In the genomic region with DNA sequence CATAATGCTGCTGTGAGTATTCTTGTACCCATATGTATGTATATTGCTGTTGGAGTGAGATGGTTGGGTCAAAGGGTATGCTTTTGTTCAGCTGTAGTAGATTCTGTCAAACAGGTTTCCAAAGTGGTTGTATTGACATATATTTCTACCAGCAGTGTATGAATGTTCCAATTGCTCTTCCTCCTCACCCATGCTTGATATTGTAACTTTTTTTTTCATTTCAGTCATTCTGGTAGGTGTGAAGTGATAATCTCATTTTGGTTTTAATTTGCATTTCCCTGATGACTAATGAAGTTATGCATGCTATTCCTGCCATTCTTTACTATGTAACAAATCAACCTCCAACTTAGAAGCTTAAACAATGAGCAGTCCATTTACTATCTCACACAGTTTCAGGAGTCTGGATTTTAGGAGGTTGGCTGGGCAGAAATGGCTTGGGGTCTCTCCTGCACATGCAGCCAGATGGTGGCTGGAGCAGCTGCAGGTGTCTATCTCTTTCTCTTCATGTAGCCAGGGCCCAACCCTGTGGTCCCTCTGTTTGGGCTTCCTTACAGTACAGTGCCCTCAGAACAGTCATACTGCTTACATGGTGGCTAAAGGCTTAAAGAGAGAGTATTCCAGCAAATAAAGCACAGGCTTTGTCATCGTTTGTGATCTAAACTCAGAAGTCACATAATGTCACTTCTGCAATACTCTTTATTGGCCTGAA, we compare ENCODE assay signal across 25 cellular contexts. TPM values are rescaled to one million over a fixed set of nuclear protein-coding genes. Genes with fewer than 3 reads are reported as not detected.
DNase-seq lines count a peak whose midpoint lies in the region; ATAC-seq, FAIRE-seq and TF ChIP-seq lines count a peak whose summit lies in the region.
"Had no signal": no experiment of that assay in that cellular context is flagged by ENCODE, and none has a peak within 500 bp of the region (broad histone marks: within the 10 kb centered on the region; RNA-seq: fewer than 3 reads in every experiment).

No MANE protein-coding gene starts in this region.

- H4K20me1 ChIP-seq in endothelial cell of umbilical vein (replicated peaks; ENCODE audit: control insufficient read depth, extremely low read depth, insufficient read depth, low read length) (no peaks in the 10 kb centered on the region), smooth muscle cell (ENCODE audit: low read depth) (no peaks in the 10 kb centered on the region)

- TF ChIP-seq CTCF in endothelial cell of umbilical vein (IDR thresholded peaks at IDR 0.05; ENCODE audit: extremely low read depth in 1 of 2, insufficient read depth in 1 of 2, low read depth in 1 of 2, low read length in 2 of 2), result no peak
- TF ChIP-seq CTCF in prostate gland (IDR thresholded peaks at IDR 0.05), result no peak
- TF ChIP-seq CTCF in smooth muscle cell (IDR thresholded peaks at IDR 0.05; ENCODE audit: borderline replicate concordance, insufficient read depth, poor library complexity, severe bottlenecking), result no peak
- TF ChIP-seq CTCF in gastroesophageal sphincter (IDR thresholded peaks at IDR 0.05), result no peak

- H3K79me2 ChIP-seq in endothelial cell of umbilical vein (ENCODE audit: control insufficient read depth, insufficient read depth, low read length) (no peaks in the 10 kb centered on the region), smooth muscle cell (ENCODE audit: low read depth) (no peaks in the 10 kb centered on the region)

- H3K27ac Mint-ChIP-seq in activated naive CD4-positive, alpha-beta T cell treated with anti-CD3 and anti-CD28 coated beads, Interleukin-2, amount 50 U/mL, for 24 hours, result peak overlapping the region; percentile 57
- H3K27ac Mint-ChIP-seq in activated naive CD4-positive, alpha-beta T cell treated with anti-CD3 and anti-CD28 coated beads, Interleukin-2, amount 10 ng/mL, durations not matched to agents 7 days and 5 days, result no peak overlapping the region

- no peak overlapping the region for H3K9ac ChIP-seq in endothelial cell of umbilical vein (replicated peaks; ENCODE audit: extremely low read depth, insufficient read depth, low read length)
- H3K9ac ChIP-seq in smooth muscle cell (ENCODE audit: low read depth), result no peak overlapping the region
- H3K9ac ChIP-seq: KMS-11 had no signal

- H3K27ac ChIP-seq in endothelial cell of umbilical vein (ENCODE audit: insufficient read depth, low read depth, low read length), result no peak overlapping the region
- no peak overlapping the region for H3K27ac ChIP-seq in prostate gland
- no peak overlapping the region for H3K27ac ChIP-seq in smooth muscle cell (ENCODE audit: low read depth)
- no peak overlapping the region for H3K27ac ChIP-seq in gastroesophageal sphincter
- H3K27ac ChIP-seq: dorsolateral prefrontal cortex, KMS-11, spleen, tibial nerve had no signal

- no peaks in the 10 kb centered on the region for H3K27me3 ChIP-seq in endothelial cell of umbilical vein (ENCODE audit: control insufficient read depth in 2 of 2, insufficient read depth in 2 of 2, low read length in 2 of 2)
- no peaks in the 10 kb centered on the region for H3K27me3 ChIP-seq in prostate gland (replicated peaks; ENCODE audit: insufficient read depth)
- no peaks in the 10 kb centered on the region for H3K27me3 ChIP-seq in smooth muscle cell (ENCODE audit: low read depth)
- no peaks in the 10 kb centered on the region for H3K27me3 ChIP-seq in gastroesophageal sphincter
- H3K27me3 ChIP-seq: dorsolateral prefrontal cortex, spleen, stomach, tibial nerve had no signal

- H2AFZ ChIP-seq in endothelial cell of umbilical vein (ENCODE audit: low read depth, low read length) (no peak overlapping the region), smooth muscle cell (ENCODE audit: low read depth) (no peak overlapping the region)

- peaks cover 4% of the 10 kb centered on the region for H3F3A ChIP-seq in smooth muscle cell (ENCODE audit: low read depth)

- BruUV-seq in endothelial cell of umbilical vein (replicated peaks; lab: Mats Ljungman, UMichigan), result no TSS peak

- H3K4me1 ChIP-seq in endothelial cell of umbilical vein (ENCODE audit: control insufficient read depth, extremely low read depth, insufficient read depth, low read length) (no peaks in the 10 kb centered on the region), prostate gland (replicated peaks) (no peaks in the 10 kb centered on the region), smooth muscle cell (ENCODE audit: low read depth) (no peaks in the 10 kb centered on the region), gastroesophageal sphincter (no peaks in the 10 kb centered on the region)
- H3K4me1 ChIP-seq: stomach, tibial nerve had no signal

- DNase-seq in activated naive CD4-positive, alpha-beta T cell treated with anti-CD3 and anti-CD28 coated beads, Interleukin-2, amount 10 ng/mL, durations not matched to agents 7 days and 5 days, result no peak
- DNase-seq in activated T-cell treated with anti-CD3 and anti-CD28 coated beads, Interleukin-2, amount 50 U/mL, for 48 hours, result peak; percentile 56 to 62
- no peak for DNase-seq in endothelial cell of umbilical vein (ENCODE audit: low read depth, low spot score)
- DNase-seq in stimulated activated naive CD8-positive, alpha-beta T cell treated with anti-CD3 and anti-CD28 coated beads, Interleukin-15, Interleukin-2, amounts not matched to agents 100 U/mL and 50 U/mL, for 24 hours, result no peak
- no peak for DNase-seq in prostate gland (ENCODE audit: low spot score)
- DNase-seq in smooth muscle cell (lab: John Stamatoyannopoulos, UW; ENCODE audit: unreplicated experiment), result no peak
- DNase-seq: dorsolateral prefrontal cortex; foreskin fibroblast; H7; mesendoderm; naive thymus-derived CD4-positive, alpha-beta T cell; NCI-H1436 treated with DMSO at 0.1 percent for 48 hours; NCI-H510A treated with DMSO at 0.1 percent for 48 hours; NK-92 treated with Interleukin-12 subunit alpha and Interleukin-12 subunit beta, amount 100 ng/mL, for 24 hours; spleen; stimulated activated CD4-positive, alpha-beta T cell treated with anti-CD3 and anti-CD28 coated beads, Interleukin-4, amount 100 ng/mL, for 4 hours; stomach had no signal

- POLR2A ChIA-PET in endothelial cell of umbilical vein (lab: Charles Lee), result no interaction called here

- H3K4me1 Mint-ChIP-seq in activated naive CD4-positive, alpha-beta T cell treated with anti-CD3 and anti-CD28 coated beads, Interleukin-2, amount 50 U/mL, for 24 hours, result peaks cover 29% of the 10 kb centered on the region
- peaks cover 17% of the 10 kb centered on the region for H3K4me1 Mint-ChIP-seq in activated naive CD4-positive, alpha-beta T cell treated with anti-CD3 and anti-CD28 coated beads, Interleukin-2, amount 10 ng/mL, durations not matched to agents 7 days and 5 days

- TF ChIP-seq POLR2A in endothelial cell of umbilical vein (IDR thresholded peaks at IDR 0.05; ENCODE audit: low read depth, low read length), result no peak
- no peak for TF ChIP-seq POLR2A in prostate gland (IDR thresholded peaks at IDR 0.05)
- TF ChIP-seq POLR2A in gastroesophageal sphincter (IDR thresholded peaks at IDR 0.05), result no peak

- H3K36me3 ChIP-seq in endothelial cell of umbilical vein (ENCODE audit: control insufficient read depth in 2 of 2, extremely low read depth in 1 of 2, insufficient read depth in 2 of 2, low read length in 2 of 2), result peaks cover 5 to 17% of the 10 kb centered on the region in 2 experiments
- H3K36me3 ChIP-seq in prostate gland, result peaks cover 3 to 19% of the 10 kb centered on the region in 2 donors
- no peaks in the 10 kb centered on the region for H3K36me3 ChIP-seq in smooth muscle cell (ENCODE audit: low read depth)
- H3K36me3 ChIP-seq in gastroesophageal sphincter, result peaks cover 0 to 36% of the 10 kb centered on the region in 2 donors

- no peaks in the 10 kb centered on the region for H3K9me1 ChIP-seq in endothelial cell of umbilical vein (replicated peaks; ENCODE audit: control insufficient read depth, extremely low read depth, insufficient read depth, low read length)

- no peaks in the 10 kb centered on the region for H3K9me3 ChIP-seq in endothelial cell of umbilical vein (replicated peaks; ENCODE audit: control insufficient read depth, insufficient read depth, low read length)
- H3K9me3 ChIP-seq in prostate gland, result no peaks in the 10 kb centered on the region
- H3K9me3 ChIP-seq in smooth muscle cell (replicated peaks; ENCODE audit: low read depth), result no peaks in the 10 kb centered on the region
- no peaks in the 10 kb centered on the region for H3K9me3 ChIP-seq in gastroesophageal sphincter
- H3K9me3 ChIP-seq: spleen, stomach, tibial nerve had no signal

- WGBS in prostate gland, result 27% methylated on average over 1 of the region's 1 CpG
- WGBS in smooth muscle cell (ENCODE audit: low lambda C conversion rate), result 92% methylated on average over 1 of the region's 1 CpG
- 44 to 50% methylated on average over 1 of the region's 1 CpG for WGBS in gastroesophageal sphincter (ENCODE audit: low coverage in 1 of 2), 2 donors

- no peak for TF ChIP-seq EP300 in gastroesophageal sphincter (IDR thresholded peaks at IDR 0.05)

- dilution Hi-C loops in endothelial cell of umbilical vein (cut with MboI; ENCODE audit: extremely low pct_ligation_motif_present, low sequenced_read_pairs), result no loop called here

- no peak overlapping the region for H3K4me3 Mint-ChIP-seq in activated naive CD4-positive, alpha-beta T cell treated with anti-CD3 and anti-CD28 coated beads, Interleukin-2, amount 50 U/mL, for 24 hours
- no peak overlapping the region for H3K4me3 Mint-ChIP-seq in activated naive CD4-positive, alpha-beta T cell treated with anti-CD3 and anti-CD28 coated beads, Interleukin-2, amount 10 ng/mL, durations not matched to agents 7 days and 5 days
- H3K4me3 Mint-ChIP-seq: CD14-positive monocyte; naive thymus-derived CD4-positive, alpha-beta T cell had no signal

- intact Hi-C loops in endothelial cell of umbilical vein (cut with micrococcal nuclease), result no loop called here
- intact Hi-C loops in prostate gland (cut with DNase I), result no loop called here

- peak; percentile 78 for FAIRE-seq in endothelial cell of umbilical vein (lab: Jason Lieb, UNC)
- FAIRE-seq: D721Med, GM19239 had no signal

- H3K4me3 ChIP-seq in endothelial cell of umbilical vein (replicated peaks in 1 of 3; ENCODE audit: insufficient read depth in 1 of 3, low read depth in 1 of 3, low read length in 3 of 3), result no peak overlapping the region
- no peak overlapping the region for H3K4me3 ChIP-seq in prostate gland
- no peak overlapping the region for H3K4me3 ChIP-seq in smooth muscle cell
- H3K4me3 ChIP-seq in gastroesophageal sphincter, result no peak overlapping the region
- H3K4me3 ChIP-seq: dorsolateral prefrontal cortex, spleen, stomach, tibial nerve had no signal

- no peaks in the 10 kb centered on the region for H3K27me3 Mint-ChIP-seq in activated naive CD4-positive, alpha-beta T cell treated with anti-CD3 and anti-CD28 coated beads, Interleukin-2, amount 50 U/mL, for 24 hours
- no peaks in the 10 kb centered on the region for H3K27me3 Mint-ChIP-seq in activated naive CD4-positive, alpha-beta T cell treated with anti-CD3 and anti-CD28 coated beads, Interleukin-2, amount 10 ng/mL, durations not matched to agents 7 days and 5 days
- H3K27me3 Mint-ChIP-seq: naive thymus-derived CD4-positive, alpha-beta T cell had no signal

- ATAC-seq in stimulated activated naive CD8-positive, alpha-beta T cell treated with anti-CD3 and anti-CD28 coated beads, Interleukin-15, Interleukin-2, amounts not matched to agents 100 U/mL and 50 U/mL, for 24 hours, result peak; percentile 59
- ATAC-seq in gastroesophageal sphincter, result no peak
- ATAC-seq: naive thymus-derived CD4-positive, alpha-beta T cell; Panc1 had no signal

- CTCF ChIA-PET in activated naive CD4-positive, alpha-beta T cell treated with anti-CD3 and anti-CD28 coated beads, Interleukin-2, amount 10 ng/mL, durations not matched to agents 7 days and 5 days (lab: Charles Lee), result interaction anchor here (1.4 kb wide), 1 partner anchor 149 kb away, joined by 4 read pairs; no protein-coding TSS in a partner anchor
- CTCF ChIA-PET in endothelial cell of umbilical vein (lab: Charles Lee), result interaction anchor here (1.5 kb wide), 1 partner anchor 113 kb away, joined by 4 read pairs; no protein-coding TSS in a partner anchor

- peaks cover 10% of the 10 kb centered on the region for H3K36me3 Mint-ChIP-seq in activated naive CD4-positive, alpha-beta T cell treated with anti-CD3 and anti-CD28 coated beads, Interleukin-2, amount 50 U/mL, for 24 hours
- peaks cover 24% of the 10 kb centered on the region for H3K36me3 Mint-ChIP-seq in activated naive CD4-positive, alpha-beta T cell treated with anti-CD3 and anti-CD28 coated beads, Interleukin-2, amount 10 ng/mL, durations not matched to agents 7 days and 5 days

- H3K4me2 ChIP-seq in endothelial cell of umbilical vein (ENCODE audit: insufficient read depth, low read length), result no peak overlapping the region
- no peak overlapping the region for H3K4me2 ChIP-seq in smooth muscle cell
- H3K4me2 ChIP-seq: KMS-11 had no signal

- H3K9me3 Mint-ChIP-seq in activated naive CD4-positive, alpha-beta T cell treated with anti-CD3 and anti-CD28 coated beads, Interleukin-2, amount 50 U/mL, for 24 hours, result no peaks in the 10 kb centered on the region
- H3K9me3 Mint-ChIP-seq in activated naive CD4-positive, alpha-beta T cell treated with anti-CD3 and anti-CD28 coated beads, Interleukin-2, amount 10 ng/mL, durations not matched to agents 7 days and 5 days, result no peaks in the 10 kb centered on the region
- H3K9me3 Mint-ChIP-seq: naive thymus-derived CD4-positive, alpha-beta T cell had no signal

RNA-seq across cellular contexts. Expression of a gene that starts 21.2 kb away (rescaled TPM):
- total RNA-seq in endothelial cell of umbilical vein (50.3 and 58.0 TPM in 2 replicates), prostate gland (10 to 100 TPM; 49.9 to 70.8 TPM), smooth muscle cell (30.0 and 37.6 TPM in 2 replicates), gastroesophageal sphincter (10 to 100 TPM; 25.8 to 48.3 (median 29.2) TPM)
- polyA plus RNA-seq in endothelial cell of umbilical vein (86.6 and 102 TPM in 2 replicates), smooth muscle cell (58.9 and 59.3 TPM in 2 replicates)
- 88.4 and 97.2 TPM in 2 replicates for polyA plus RNA-seq in endothelial cell of umbilical vein (2011; cell fraction: cytosol; rRNA removed)
- 99.2 and 99.9 TPM in 2 replicates for polyA plus RNA-seq in endothelial cell of umbilical vein (2011; cell fraction: nucleus; rRNA removed)
- 65.5 and 79.5 TPM in 2 replicates for polyA plus RNA-seq in endothelial cell of umbilical vein (2012)
- polyA minus RNA-seq in endothelial cell of umbilical vein, result 82.8 and 101 TPM in 2 replicates
- 69.5 TPM for polyA minus RNA-seq in endothelial cell of umbilical vein (2011; cell fraction: cytosol; rRNA and poly(A)+ RNA removed)
- 31.0 and 38.9 TPM in 2 replicates for polyA minus RNA-seq in endothelial cell of umbilical vein (2011; cell fraction: nucleus; rRNA and poly(A)+ RNA removed)

RNA-seq across cellular contexts. Expression of a gene that starts 21.5 kb away (rescaled TPM):
- total RNA-seq in endothelial cell of umbilical vein (131 and 169 TPM in 2 replicates), prostate gland (100 to 1,000 TPM in 1 of 2 donors, 10 to 100 TPM in 1; 82.9 to 121 TPM), smooth muscle cell (18.1 and 20.1 TPM in 2 replicates), gastroesophageal sphincter (100 to 1,000 TPM in 2 of 4 donors, 10 to 100 TPM in 2; 71.6 to 107 (median 91.2) TPM)
- polyA plus RNA-seq in endothelial cell of umbilical vein (180 and 184 TPM in 2 replicates), smooth muscle cell (40.1 and 58.3 TPM in 2 replicates)
- polyA plus RNA-seq in endothelial cell of umbilical vein (2011; cell fraction: cytosol; rRNA removed), result 105 TPM in 2 replicates
- 77.0 and 84.7 TPM in 2 replicates for polyA plus RNA-seq in endothelial cell of umbilical vein (2011; cell fraction: nucleus; rRNA removed)
- polyA plus RNA-seq in endothelial cell of umbilical vein (2012), result 76.8 and 86.5 TPM in 2 replicates
- 187 and 214 TPM in 2 replicates for polyA minus RNA-seq in endothelial cell of umbilical vein
- polyA minus RNA-seq in endothelial cell of umbilical vein (2011; cell fraction: cytosol; rRNA and poly(A)+ RNA removed), result 70.7 TPM
- 24.4 and 26.2 TPM in 2 replicates for polyA minus RNA-seq in endothelial cell of umbilical vein (2011; cell fraction: nucleus; rRNA and poly(A)+ RNA removed)

RNA-seq across cellular contexts. Expression of a gene that starts 26.9 kb away (rescaled TPM):
- total RNA-seq in endothelial cell of umbilical vein (5.6 and 7.2 TPM in 2 replicates), prostate gland (10 to 100 TPM; 36.8 to 61.3 TPM), smooth muscle cell (6.0 and 8.2 TPM in 2 replicates), gastroesophageal sphincter (1 to 10 TPM; 3.9 to 6.5 (median 5.2) TPM)
- polyA plus RNA-seq in endothelial cell of umbilical vein (8.2 and 9.3 TPM in 2 replicates), smooth muscle cell (10.1 and 10.5 TPM in 2 replicates)
- 7.1 and 7.3 TPM in 2 replicates for polyA plus RNA-seq in endothelial cell of umbilical vein (2011; cell fraction: cytosol; rRNA removed)
- 5.3 and 6.0 TPM in 2 replicates for polyA plus RNA-seq in endothelial cell of umbilical vein (2011; cell fraction: nucleus; rRNA removed)
- polyA plus RNA-seq in endothelial cell of umbilical vein (2012), result 1.5 and 1.8 TPM in 2 replicates
- 2.4 and 3.6 TPM in 2 replicates for polyA minus RNA-seq in endothelial cell of umbilical vein
- 10.3 TPM for polyA minus RNA-seq in endothelial cell of umbilical vein (2011; cell fraction: cytosol; rRNA and poly(A)+ RNA removed)
- 2.5 TPM in 2 replicates for polyA minus RNA-seq in endothelial cell of umbilical vein (2011; cell fraction: nucleus; rRNA and poly(A)+ RNA removed)

RNA-seq across cellular contexts. Expression of a gene that starts 33.4 kb away (rescaled TPM):
- total RNA-seq in endothelial cell of umbilical vein (30.6 and 33.7 TPM in 2 replicates), prostate gland (10 to 100 TPM; 14.9 to 48.9 TPM), smooth muscle cell (10.6 and 20.5 TPM in 2 replicates), gastroesophageal sphincter (10 to 100 TPM; 15.5 to 47.6 (median 21.6) TPM)
- polyA plus RNA-seq in endothelial cell of umbilical vein (20.6 and 21.1 TPM in 2 replicates), smooth muscle cell (28.0 and 35.9 TPM in 2 replicates)
- 18.3 and 19.6 TPM in 2 replicates for polyA plus RNA-seq in endothelial cell of umbilical vein (2011; cell fraction: cytosol; rRNA removed)
- polyA plus RNA-seq in endothelial cell of umbilical vein (2011; cell fraction: nucleus; rRNA removed), result 23.3 and 23.6 TPM in 2 replicates
- 22.9 and 24.4 TPM in 2 replicates for polyA plus RNA-seq in endothelial cell of umbilical vein (2012)
- 41.2 and 46.6 TPM in 2 replicates for polyA minus RNA-seq in endothelial cell of umbilical vein
- 8.4 TPM for polyA minus RNA-seq in endothelial cell of umbilical vein (2011; cell fraction: cytosol; rRNA and poly(A)+ RNA removed)
- polyA minus RNA-seq in endothelial cell of umbilical vein (2011; cell fraction: nucleus; rRNA and poly(A)+ RNA removed), result 40.4 and 42.2 TPM in 2 replicates

Comparison
In these comparisons a context has a peak if more than half of its experiments do, and no peak if none do; other contexts are left out.
1. DNase-seq: peak in activated T-cell treated with anti-CD3 and anti-CD28 coated beads, Interleukin-2, amount 50 U/mL, for 48 hours (2 of 2); none in activated naive CD4-positive, alpha-beta T cell treated with anti-CD3 and anti-CD28 coated beads, Interleukin-2, amount 10 ng/mL, durations not matched to agents 7 days and 5 days (single experiment), endothelial cell of umbilical vein (single experiment), stimulated activated naive CD8-positive, alpha-beta T cell treated with anti-CD3 and anti-CD28 coated beads, Interleukin-15, Interleukin-2, amounts not matched to agents 100 U/mL and 50 U/mL, for 24 hours (single experiment), prostate gland (single experiment) and smooth muscle cell (single experiment).